Comparison of ENCODE assay signal across 8 cellular contexts in genomic region chr9:112333639-112334318, GRCh38. TPM values are rescaled to one million over a fixed set of nuclear protein-coding genes. Genes with fewer than 3 reads are reported as not detected.
DNase-seq lines count a peak whose midpoint lies in the region; ATAC-seq and TF ChIP-seq lines count a peak whose summit lies in the region.

No MANE protein-coding gene starts in this region.

- no peaks in the 10 kb centered on the region for H3K9me3 Mint-ChIP-seq in activated T-cell treated with anti-CD3 and anti-CD28 coated beads, Interleukin-2, amount 50 U/mL, for 24 hours

- H3F3A ChIP-seq in PC-3 (ENCODE audit: low read length, unreplicated experiment) = no peaks in the 10 kb centered on the region

- H4K20me1 ChIP-seq in PC-3 (ENCODE audit: low read length) = peaks cover 11% of the 10 kb centered on the region

- H3K4me3 Mint-ChIP-seq in activated T-cell treated with anti-CD3 and anti-CD28 coated beads, Interleukin-2, amount 50 U/mL, for 24 hours = peak overlapping the region; percentile 90

- 0 to 1% methylated on average over 28 to 72 of the region's 72 CpGs for WGBS in esophagus, 2 donors

- POLR2A ChIA-PET in PC-3 (lab: Charles Lee; ENCODE audit: unreplicated experiment) = interaction anchor here (0.5 to 0.8 kb wide), 2 partner anchors 62 to 224 kb away, joined by 3 to 12 read pairs; no protein-coding TSS in a partner anchor

- no peaks in the 10 kb centered on the region for H3K9me2 ChIP-seq in PC-3 (replicated peaks; ENCODE audit: low read length)

- H3K27me3 Mint-ChIP-seq in activated T-cell treated with anti-CD3 and anti-CD28 coated beads, Interleukin-2, amount 50 U/mL, for 24 hours = no peaks in the 10 kb centered on the region

- peak overlapping the region; percentile 93 for H3K4me2 ChIP-seq in PC-3 (ENCODE audit: low read length)

- peak overlapping the region; percentile 92 for H3K9ac ChIP-seq in PC-3 (ENCODE audit: low read length)

- peak overlapping the region; percentile 90 for H2AFZ ChIP-seq in PC-3 (ENCODE audit: low read length)

- peaks cover 37% of the 10 kb centered on the region for H3K4me1 Mint-ChIP-seq in activated T-cell treated with anti-CD3 and anti-CD28 coated beads, Interleukin-2, amount 50 U/mL, for 24 hours (ENCODE audit: low read depth)

- ATAC-seq in GM21717 (IDR thresholded peaks at IDR 0.05; ENCODE audit: unreplicated experiment) (peak; percentile 75), PC-3 (peak; percentile 74)

- H3K79me2 ChIP-seq in PC-3 (ENCODE audit: low read length) = peaks cover 43% of the 10 kb centered on the region

- peak; percentile 44 for TF ChIP-seq CTCF in PC-3 (conservative IDR thresholded peaks at IDR 0.05; ENCODE audit: low read depth, low read length)

- H3K9me3 ChIP-seq in PC-3 (ENCODE audit: low read length) (no peaks in the 10 kb centered on the region), esophagus (ENCODE audit: control insufficient read depth in 2 of 2, insufficient read depth in 1 of 2, low read depth in 1 of 2, low read length in 1 of 2) (no peaks in the 10 kb centered on the region), muscle layer of duodenum (ENCODE audit: control insufficient read depth in 1 of 2, low read length in 2 of 2) (no peaks in the 10 kb centered on the region)

- H3K27me3 ChIP-seq in PC-3 (ENCODE audit: low read length) (no peaks in the 10 kb centered on the region), esophagus (ENCODE audit: control insufficient read depth in 1 of 2, insufficient read depth in 2 of 2, low read length in 2 of 2) (no peaks in the 10 kb centered on the region), muscle layer of duodenum (ENCODE audit: low read depth, low read length) (no peaks in the 10 kb centered on the region)

- peak overlapping the region; percentile 98 for H3K27ac Mint-ChIP-seq in activated T-cell treated with anti-CD3 and anti-CD28 coated beads, Interleukin-2, amount 50 U/mL, for 24 hours

- H3K27ac ChIP-seq in PC-3 (ENCODE audit: low read length) = peak overlapping the region; percentile 82
- H3K27ac ChIP-seq in esophagus (ENCODE audit: low read depth in 2 of 2, low read length in 1 of 2) = peak overlapping the region; percentile 97 to 99
- H3K27ac ChIP-seq in muscle layer of duodenum (ENCODE audit: low read length) = peak overlapping the region; percentile 95

- BruUV-seq in PC-3 (replicated peaks; lab: Mats Ljungman, UMichigan) = no TSS peak

- H3K36me3 ChIP-seq in PC-3 (ENCODE audit: low read depth, low read length) (no peaks in the 10 kb centered on the region), esophagus (ENCODE audit: control insufficient read depth in 2 of 2, insufficient read depth in 2 of 2, low read length in 1 of 2) (no peaks in the 10 kb centered on the region), muscle layer of duodenum (ENCODE audit: control insufficient read depth in 1 of 2, insufficient read depth in 2 of 2, low read length in 2 of 2) (no peaks in the 10 kb centered on the region)

- DNase-seq in DMS79 (lab: John Stamatoyannopoulos, UW) (peak; percentile 85), PC-3 (peak; percentile 93)
- peak; percentile 91 for DNase-seq in Jurkat, Clone E6-1 (ENCODE audit: low read depth, low spot score)
- DNase-seq in activated T-cell treated with anti-CD3 and anti-CD28 coated beads, Interleukin-2, amount 50 U/mL, for 24 hours = peak; percentile 97
- DNase-seq in stimulated activated CD8-positive, alpha-beta memory T cell treated with anti-CD3 and anti-CD28 coated beads, Interleukin-7, amount 100 ng/mL, for 24 hours (ENCODE audit: low read depth) = peak; percentile 81

- CTCF ChIA-PET in PC-3 (lab: Charles Lee) = interaction anchor here (0.6 to 0.8 kb wide), 5 partner anchors 27 to 240 kb away, joined by 3 to 6 read pairs (median 4); no protein-coding TSS in a partner anchor

- H3K4me1 ChIP-seq in PC-3 (ENCODE audit: insufficient read depth, low read length) = peaks cover 22% of the 10 kb centered on the region
- no peaks in the 10 kb centered on the region for H3K4me1 ChIP-seq in esophagus (ENCODE audit: control insufficient read depth in 2 of 2, insufficient read depth in 2 of 2, low read length in 1 of 2)
- H3K4me1 ChIP-seq in muscle layer of duodenum (ENCODE audit: control insufficient read depth in 1 of 2, insufficient read depth in 2 of 2, low read length in 2 of 2) = peaks cover 0 to 6% of the 10 kb centered on the region in 2 donors

- peaks cover 7% of the 10 kb centered on the region for H3K36me3 Mint-ChIP-seq in activated T-cell treated with anti-CD3 and anti-CD28 coated beads, Interleukin-2, amount 50 U/mL, for 24 hours (ENCODE audit: low read depth)

- H3K4me3 ChIP-seq in Jurkat, Clone E6-1 (ENCODE audit: low read length) = peak overlapping the region; percentile 75
- H3K4me3 ChIP-seq in PC-3 (ENCODE audit: low read length) = peak overlapping the region; percentile 98
- H3K4me3 ChIP-seq in esophagus (ENCODE audit: low read depth in 1 of 2, low read length in 2 of 2) = peak overlapping the region; percentile 78 to 93
- peak overlapping the region; percentile 70 to 89 for H3K4me3 ChIP-seq in muscle layer of duodenum (ENCODE audit: low read depth in 1 of 2, low read length in 2 of 2)

- intact Hi-C loops in PC-3 (cut with micrococcal nuclease) = loop anchor here (2.0 kb wide), 5 partner anchors 27 to 237 kb away; no protein-coding TSS in a partner anchor

RNA-seq across cellular contexts. Expression of gene PTBP3, which starts 0.4 kb away (rescaled TPM):
- polyA plus RNA-seq in Jurkat, Clone E6-1 (2012; ENCODE audit: insufficient read depth, insufficient read length) = 35.6 TPM
- 23.2 and 25.0 TPM in 2 replicates for total RNA-seq in PC-3 (2014; rRNA removed)
- polyA plus RNA-seq in esophagus = 10 to 100 TPM; 15.8 to 23.7 TPM

RNA-seq across cellular contexts. Expression of gene HSDL2, which starts 46.1 kb away (rescaled TPM):
- 34.0 TPM for polyA plus RNA-seq in Jurkat, Clone E6-1 (2012; ENCODE audit: insufficient read depth, insufficient read length)
- total RNA-seq in PC-3 (2014; rRNA removed) = 24.6 and 37.0 TPM in 2 replicates
- 10 to 100 TPM; 19.4 to 22.0 TPM for polyA plus RNA-seq in esophagus

Comparison
In these comparisons a context has a peak if more than half of its experiments do, and no peak if none do; other contexts are left out.
1. Peak in every context shown above with its lines: DNase-seq, ATAC-seq, H3K4me3 ChIP-seq and H3K27ac ChIP-seq.